In the genomic region with DNA sequence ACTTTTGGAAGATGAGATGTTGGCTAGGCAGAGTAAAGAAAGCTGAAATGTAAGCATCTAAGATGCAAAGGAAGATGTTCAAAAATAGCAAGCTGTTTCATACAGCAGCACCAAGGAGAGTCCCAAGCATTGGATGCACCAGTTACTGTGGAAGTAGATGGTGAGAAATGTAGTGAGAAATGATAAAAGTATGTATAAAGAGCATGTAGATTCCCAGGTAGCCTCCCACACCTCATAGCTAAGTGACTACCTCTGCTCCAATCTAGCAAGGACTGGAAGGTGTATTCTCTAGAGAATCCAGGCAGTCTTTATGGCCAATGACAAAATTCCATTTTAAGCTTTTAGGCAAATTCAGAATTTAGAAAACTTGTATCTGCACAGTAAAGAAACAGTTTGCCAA, we compare ENCODE assay signal across 23 cellular contexts. TPM values are rescaled to one million over a fixed set of nuclear protein-coding genes. Genes with fewer than 3 reads are reported as not detected.
DNase-seq lines count a peak whose midpoint lies in the region; ATAC-seq and TF ChIP-seq lines count a peak whose summit lies in the region.
"Had no signal": no experiment of that assay in that cellular context is flagged by ENCODE, and none has a peak within 500 bp of the region (broad histone marks: within the 10 kb centered on the region; RNA-seq: fewer than 3 reads in every experiment).

No MANE protein-coding gene starts in this region.

- no peaks in the 10 kb centered on the region for H3K9me3 ChIP-seq in RWPE2 (ENCODE audit: severe bottlenecking)
- H3K9me3 ChIP-seq in mammary epithelial cell (replicated peaks; ENCODE audit: insufficient read depth, low read length) = no peaks in the 10 kb centered on the region
- H3K9me3 ChIP-seq in trophoblast cell (ENCODE audit: insufficient read depth, low read depth, low read length) = peaks cover 1% of the 10 kb centered on the region
- H3K9me3 ChIP-seq: BE2C, BLaER1 had no signal

- no peak overlapping the region for H4K91ac ChIP-seq in trophoblast cell (ENCODE audit: low read depth, low read length)

- BruUV-seq in mammary epithelial cell (replicated peaks; lab: Mats Ljungman, UMichigan) = no TSS peak

- H3K79me1 ChIP-seq in trophoblast cell (ENCODE audit: low read length) = no peaks in the 10 kb centered on the region

- H4K12ac ChIP-seq in trophoblast cell (ENCODE audit: low read depth, low read length) = no peak overlapping the region

- H3K27me3 ChIP-seq in RWPE2 (ENCODE audit: insufficient read depth, poor library complexity, severe bottlenecking) (no peaks in the 10 kb centered on the region), mammary epithelial cell (ENCODE audit: insufficient read depth, low read length) (no peaks in the 10 kb centered on the region), trophoblast cell (ENCODE audit: insufficient read depth, low read length) (no peaks in the 10 kb centered on the region)
- H3K27me3 ChIP-seq: BE2C, BLaER1 had no signal

- H3K36me3 ChIP-seq in RWPE2 (ENCODE audit: low read depth) (no peaks in the 10 kb centered on the region), mammary epithelial cell (ENCODE audit: insufficient read depth, low read length) (no peaks in the 10 kb centered on the region), trophoblast cell (ENCODE audit: control insufficient read depth in 1 of 2, insufficient read depth in 2 of 2, low read length in 2 of 2) (no peaks in the 10 kb centered on the region)
- H3K36me3 ChIP-seq: BE2C, BLaER1 had no signal

- no peak overlapping the region for H3K14ac ChIP-seq in trophoblast cell (ENCODE audit: low read length)

- in situ Hi-C loops in mammary epithelial cell (cut with MboI; ENCODE audit: low sequenced_read_pairs in 2 of 2) = no loop called here

- no peak overlapping the region for H3K4me2 ChIP-seq in mammary epithelial cell (ENCODE audit: insufficient read depth, low read depth, low read length)
- no peak overlapping the region for H3K4me2 ChIP-seq in trophoblast cell (ENCODE audit: low read length)
- H3K4me2 ChIP-seq: BLaER1 had no signal

- no peak overlapping the region for H3K27ac Mint-ChIP-seq in activated T-cell treated with anti-CD3 and anti-CD28 coated beads, Interleukin-2, amount 50 U/mL, for 24 hours
- H3K27ac Mint-ChIP-seq: CD14-positive monocyte; CD4-positive, alpha-beta memory T cell; CD4-positive, CD25-positive, alpha-beta regulatory T cell; CD8-positive, alpha-beta memory T cell had no signal

- H3K4me1 ChIP-seq in RWPE2 (ENCODE audit: insufficient read depth, poor library complexity, severe bottlenecking) (peaks cover 21% of the 10 kb centered on the region), mammary epithelial cell (ENCODE audit: insufficient read depth, low read length) (peaks cover 25% of the 10 kb centered on the region), trophoblast cell (ENCODE audit: control insufficient read depth in 1 of 2, insufficient read depth in 2 of 2, low read length in 2 of 2) (no peaks in the 10 kb centered on the region)
- H3K4me1 ChIP-seq: BE2C, BLaER1 had no signal

- no peaks in the 10 kb centered on the region for H4K20me1 ChIP-seq in mammary epithelial cell (ENCODE audit: insufficient read depth, low read length)
- H4K20me1 ChIP-seq: BLaER1 had no signal

- H3K79me2 ChIP-seq in mammary epithelial cell (ENCODE audit: insufficient read depth, low read length) (no peaks in the 10 kb centered on the region), trophoblast cell (ENCODE audit: control insufficient read depth, insufficient read depth, low read length, poor library complexity) (no peaks in the 10 kb centered on the region)

- H2AFZ ChIP-seq in mammary epithelial cell (ENCODE audit: low read depth, low read length) = no peak overlapping the region
- H2AFZ ChIP-seq in trophoblast cell (ENCODE audit: insufficient read depth, low read length, poor library complexity) = no peak overlapping the region

- intact Hi-C loops in mammary epithelial cell (cut with micrococcal nuclease) = no loop called here

- peak; percentile 15; the same call in 1 of the 3 replicates for ATAC-seq in RWPE2 (ENCODE audit: low read depth)

- no peak for TF ChIP-seq CTCF in RWPE2 (IDR thresholded peaks at IDR 0.05; ENCODE audit: poor library complexity, severe bottlenecking)
- TF ChIP-seq CTCF in mammary epithelial cell (conservative IDR thresholded peaks at IDR 0.05 in 1 of 2, IDR thresholded peaks at IDR 0.05 in 1 of 2; ENCODE audit: extremely low read depth in 1 of 2, insufficient read depth in 1 of 2, low read depth in 1 of 2, low read length in 2 of 2) = no peak
- TF ChIP-seq CTCF in epithelial cell of esophagus (IDR thresholded peaks at IDR 0.05; ENCODE audit: insufficient read depth, low read depth, low read length, missing control alignments) = no peak

- H2BK5ac ChIP-seq in trophoblast cell (ENCODE audit: low read depth, low read length, poor library complexity) = no peak overlapping the region

- H2AK5ac ChIP-seq in trophoblast cell (ENCODE audit: low read length) = no peak overlapping the region

- H3K4me3 ChIP-seq in RWPE2 (ENCODE audit: severe bottlenecking) (no peak overlapping the region), mammary epithelial cell (replicated peaks in 1 of 3; ENCODE audit: insufficient read depth in 1 of 3, low read depth in 2 of 3, low read length in 3 of 3) (no peak overlapping the region), epithelial cell of esophagus (ENCODE audit: low read length) (no peak overlapping the region), trophoblast cell (ENCODE audit: low read depth, low read length) (no peak overlapping the region)
- H3K4me3 ChIP-seq: BLaER1 had no signal

- dilution Hi-C loops in mammary epithelial cell (cut with HindIII; ENCODE audit: low sequenced_read_pairs) = no loop called here

- no peak overlapping the region for H3K23ac ChIP-seq in trophoblast cell (ENCODE audit: low read length)

- H3K4ac ChIP-seq in trophoblast cell (ENCODE audit: low read depth, low read length) = no peak overlapping the region

- H3K18ac ChIP-seq in trophoblast cell (ENCODE audit: low read length) = no peak overlapping the region

- H3K4me3 Mint-ChIP-seq in activated T-cell treated with anti-CD3 and anti-CD28 coated beads, Interleukin-2, amount 50 U/mL, for 24 hours = no peak overlapping the region
- H3K4me3 Mint-ChIP-seq: CD14-positive monocyte; CD4-positive, CD25-positive, alpha-beta regulatory T cell; CD8-positive, alpha-beta memory T cell had no signal

- no peak overlapping the region for H4K8ac ChIP-seq in trophoblast cell (ENCODE audit: low read depth, low read length)

- no peak for DNase-seq in RWPE2 (ENCODE audit: low spot score)
- peak; percentile 47 for DNase-seq in mammary epithelial cell
- peak; percentile 39 for DNase-seq in epithelial cell of esophagus (ENCODE audit: low read depth)
- peak; percentile 22 to 58 for DNase-seq in trophoblast cell
- no peak for DNase-seq in activated T-cell treated with anti-CD3 and anti-CD28 coated beads, Interleukin-2, amount 50 U/mL, for 24 hours
- DNase-seq in DMS53 (lab: John Stamatoyannopoulos, UW) = no peak
- no peak for DNase-seq in HT-29 (ENCODE audit: low spot score)
- DNase-seq: 8988T; ACHN; BE2C; C1 segment of cervical spinal cord; CD4-positive, alpha-beta memory T cell; CD4-positive, CD25-positive, alpha-beta regulatory T cell; CD8-positive, alpha-beta memory T cell; COR-L47; DMS 273 treated with DMSO at 0.1 percent for 48 hours; DMS153; DMS79 treated with DMSO at 0.1 percent for 48 hours; GF-D8 had no signal

- CTCF ChIA-PET in mammary epithelial cell (lab: Charles Lee; ENCODE audit: low non-redundant PET) = no interaction called here

- H3K36me3 Mint-ChIP-seq in activated T-cell treated with anti-CD3 and anti-CD28 coated beads, Interleukin-2, amount 50 U/mL, for 24 hours (ENCODE audit: low read depth) = no peaks in the 10 kb centered on the region
- H3K36me3 Mint-ChIP-seq: CD14-positive monocyte; CD4-positive, alpha-beta memory T cell; CD4-positive, CD25-positive, alpha-beta regulatory T cell; CD8-positive, alpha-beta memory T cell had no signal

- H2BK12ac ChIP-seq in trophoblast cell (ENCODE audit: low read length) = no peak overlapping the region

- no peak overlapping the region for H2BK120ac ChIP-seq in trophoblast cell (ENCODE audit: insufficient read depth, low read length, poor library complexity)

- H3K27ac ChIP-seq in RWPE2 (ENCODE audit: poor library complexity, severe bottlenecking) (no peak overlapping the region), mammary epithelial cell (ENCODE audit: insufficient read depth, low read depth, low read length) (no peak overlapping the region), trophoblast cell (ENCODE audit: low read depth, low read length) (no peak overlapping the region)
- H3K27ac ChIP-seq: BLaER1 had no signal

- peaks cover 13% of the 10 kb centered on the region for H3K4me1 Mint-ChIP-seq in activated T-cell treated with anti-CD3 and anti-CD28 coated beads, Interleukin-2, amount 50 U/mL, for 24 hours (ENCODE audit: low read depth)
- H3K4me1 Mint-ChIP-seq: CD14-positive monocyte; CD4-positive, alpha-beta memory T cell; CD4-positive, CD25-positive, alpha-beta regulatory T cell; CD8-positive, alpha-beta memory T cell had no signal

- no peaks in the 10 kb centered on the region for H3K9me3 Mint-ChIP-seq in activated T-cell treated with anti-CD3 and anti-CD28 coated beads, Interleukin-2, amount 50 U/mL, for 24 hours

- H3K9ac ChIP-seq in mammary epithelial cell (ENCODE audit: insufficient read depth, low read length) = no peak overlapping the region
- no peak overlapping the region for H3K9ac ChIP-seq in trophoblast cell (ENCODE audit: low read length)
- H3K9ac ChIP-seq: BLaER1 had no signal

- peaks cover 17% of the 10 kb centered on the region for H3K27me3 Mint-ChIP-seq in activated T-cell treated with anti-CD3 and anti-CD28 coated beads, Interleukin-2, amount 50 U/mL, for 24 hours

RNA-seq across cellular contexts. Expression of a gene that starts 50.9 kb away (rescaled TPM):
- under 1 TPM in 1 of 2 donors, not detected in 1; 0.50 TPM for total RNA-seq in mammary epithelial cell
- polyA plus RNA-seq in mammary epithelial cell = under 0.01 TPM
- not detected for polyA minus RNA-seq in mammary epithelial cell
- not detected in 2 replicates for polyA plus RNA-seq in trophoblast cell (2013)
- total RNA-seq in HT-29 (2014; rRNA removed; shearing (Covaris generic)) = not detected in 2 replicates
- total RNA-seq: A673; CD4-positive, alpha-beta memory T cell; CD4-positive, CD25-positive, alpha-beta regulatory T cell; CD8-positive, alpha-beta memory T cell had no signal
- polyA plus RNA-seq: AG04450; CD14-positive monocyte; CD4-positive, alpha-beta memory T cell; CD4-positive, CD25-positive, alpha-beta regulatory T cell; CD8-positive, alpha-beta memory T cell had no signal

Comparison
In these comparisons a context has a peak if more than half of its experiments do, and no peak if none do; other contexts are left out.
1. DNase-seq: peak in mammary epithelial cell (single experiment), epithelial cell of esophagus (single experiment) and trophoblast cell (2 of 2); none in RWPE2 (single experiment), activated T-cell treated with anti-CD3 and anti-CD28 coated beads, Interleukin-2, amount 50 U/mL, for 24 hours (single experiment), DMS53 (single experiment) and HT-29 (single experiment).